In genomic region chr11:61780581-61781162, GRCh38 we compare ENCODE assay signal across 1 cellular context.
TF ChIP-seq lines count a peak whose summit lies in the region.

No MANE protein-coding gene starts in this region.

TF ChIP-seq in IMR-90, 13 proteins besides CTCF, POLR2A, EP300 and RAD21:
- TF ChIP-seq CEBPB (IDR thresholded peaks at IDR 0.05; ENCODE audit: low read depth, low read length) = no peak
- no peak for TF ChIP-seq BHLHE40 (IDR thresholded peaks at IDR 0.05; ENCODE audit: low read depth, low read length)
TF ChIP-seq in IMR-90: peak in this region for 0.
